ENCODE assay signal across 8 cellular contexts in the genomic region with DNA sequence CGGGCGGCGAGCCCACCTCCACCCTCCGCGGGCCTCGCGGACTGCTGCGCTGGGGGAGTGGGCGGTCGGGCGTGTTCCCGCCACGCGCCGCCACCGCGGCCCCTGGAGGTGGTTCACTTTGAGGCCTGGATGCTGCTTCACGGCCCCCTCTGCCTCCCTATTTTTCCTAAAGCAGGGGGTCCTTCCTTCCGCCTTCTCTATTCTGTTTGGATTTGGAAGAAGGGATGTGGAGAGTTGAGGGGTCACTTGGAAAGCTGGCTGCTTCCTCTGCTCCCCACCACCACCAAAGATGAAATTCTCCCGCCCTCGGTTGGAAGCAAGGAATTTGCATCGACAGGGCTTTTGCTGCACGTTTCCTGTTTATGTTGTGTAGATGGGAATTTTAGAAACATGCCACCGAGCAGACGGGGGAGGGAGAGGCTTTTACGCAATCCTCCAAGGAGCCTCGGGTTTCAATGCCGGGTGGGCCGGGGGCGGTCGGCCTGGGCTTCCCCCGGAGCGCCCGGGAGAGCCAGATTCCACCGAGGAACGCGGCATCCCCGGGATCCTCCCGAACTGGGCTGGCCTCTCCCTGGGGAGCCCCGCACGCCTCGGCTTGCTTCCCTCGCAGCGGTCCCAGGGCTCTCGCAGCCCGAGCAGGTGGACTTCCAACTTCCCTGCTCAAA. TPM values are rescaled to one million over a fixed set of nuclear protein-coding genes. Genes with fewer than 3 reads are reported as not detected.
DNase-seq lines count a peak whose midpoint lies in the region; ATAC-seq and TF ChIP-seq lines count a peak whose summit lies in the region.

No MANE protein-coding gene starts in this region.

- H3K4me2 ChIP-seq in mesenchymal stem cell (ENCODE audit: low read length, poor library complexity, severe bottlenecking): peak overlapping the region; percentile 98

- H3K4me3 Mint-ChIP-seq in activated CD4-positive, alpha-beta T cell treated with anti-CD3 and anti-CD28 coated beads, Interleukin-2, amount 10 ng/mL, durations not matched to agents 7 days and 5 days: peak overlapping the region; percentile 65

- H2BK15ac ChIP-seq in mesenchymal stem cell (ENCODE audit: low read depth, poor library complexity, severe bottlenecking): peak overlapping the region; percentile 98

- H4K91ac ChIP-seq in mesenchymal stem cell (ENCODE audit: low read length): peak overlapping the region; percentile 99

- POLR2A ChIA-PET in activated CD4-positive, alpha-beta T cell treated with anti-CD3 and anti-CD28 coated beads, Interleukin-2, amount 10 ng/mL, durations not matched to agents 7 days and 5 days (lab: Charles Lee): no interaction called here

- under 1% methylated on average over 37 of the region's 46 CpGs for WGBS in mesenchymal stem cell

- DNase-seq in activated CD4-positive, alpha-beta T cell treated with anti-CD3 and anti-CD28 coated beads, Interleukin-2, amount 10 ng/mL, durations not matched to agents 7 days and 5 days: no peak
- DNase-seq in activated CD4-positive, alpha-beta T cell treated with anti-CD3 and anti-CD28 coated beads for 4 hours: no peak
- DNase-seq in mesenchymal stem cell (peak; percentile 86), upper lobe of right lung (peak; percentile 69)
- no peak for DNase-seq in stimulated activated naive CD4-positive, alpha-beta T cell (lab: John Stamatoyannopoulos, UW)
- no peak for DNase-seq in activated CD8-positive, alpha-beta memory T cell treated with anti-CD3 and anti-CD28 coated beads, Interleukin-2, amount 50 U/mL, for 4 hours

- H3K4me3 ChIP-seq in endocrine pancreas (ENCODE audit: control insufficient read depth, insufficient read depth, low read length): peak overlapping the region; percentile 73
- peak overlapping the region; percentile 84 to 96 for H3K4me3 ChIP-seq in mesenchymal stem cell (ENCODE audit: insufficient read depth in 1 of 2, low read depth in 1 of 2, low read length in 2 of 2)
- H3K4me3 ChIP-seq in upper lobe of right lung: peak overlapping the region; percentile 76

- H2AFZ ChIP-seq in mesenchymal stem cell (ENCODE audit: low read depth, low read length): peak overlapping the region; percentile 76

- H3K36me3 Mint-ChIP-seq in activated CD4-positive, alpha-beta T cell treated with anti-CD3 and anti-CD28 coated beads, Interleukin-2, amount 10 ng/mL, durations not matched to agents 7 days and 5 days (ENCODE audit: low read depth): no peaks in the 10 kb centered on the region

- peak; percentile 4 for ATAC-seq in upper lobe of right lung

- peaks cover 9% of the 10 kb centered on the region for H3K79me1 ChIP-seq in mesenchymal stem cell (replicated peaks; ENCODE audit: low read length, poor library complexity, severe bottlenecking)

- no peaks in the 10 kb centered on the region for H3K9me3 ChIP-seq in endocrine pancreas (ENCODE audit: control insufficient read depth, low read length)
- H3K9me3 ChIP-seq in mesenchymal stem cell (ENCODE audit: control insufficient read depth, low read length): no peaks in the 10 kb centered on the region
- H3K9me3 ChIP-seq in upper lobe of right lung: no peaks in the 10 kb centered on the region

- no peak overlapping the region for H3K27ac Mint-ChIP-seq in activated CD4-positive, alpha-beta T cell treated with anti-CD3 and anti-CD28 coated beads, Interleukin-2, amount 10 ng/mL, durations not matched to agents 7 days and 5 days

- peaks cover 34% of the 10 kb centered on the region for H3K4me1 Mint-ChIP-seq in activated CD4-positive, alpha-beta T cell treated with anti-CD3 and anti-CD28 coated beads, Interleukin-2, amount 10 ng/mL, durations not matched to agents 7 days and 5 days

- TF ChIP-seq CTCF in upper lobe of right lung (IDR thresholded peaks at IDR 0.05): no peak

- CTCF ChIA-PET in activated CD4-positive, alpha-beta T cell treated with anti-CD3 and anti-CD28 coated beads, Interleukin-2, amount 10 ng/mL, durations not matched to agents 7 days and 5 days (lab: Charles Lee): interaction anchor here (0.5 to 4.6 kb wide), 4 partner anchors 10 to 66 kb away, joined by 3 to 22 read pairs (median 6); partner anchors contain the start of gene ADM

- H2BK12ac ChIP-seq in mesenchymal stem cell (ENCODE audit: low read length in 2 of 2): peak overlapping the region; percentile 75 to 99

- peak overlapping the region; percentile 89 for H3K9ac ChIP-seq in endocrine pancreas (ENCODE audit: control insufficient read depth, insufficient read depth, low read length)
- peak overlapping the region; percentile 97 for H3K9ac ChIP-seq in mesenchymal stem cell (ENCODE audit: low read length)

- peak; percentile 63 for TF ChIP-seq POLR2A in Raji (IDR thresholded peaks at IDR 0.05; ENCODE audit: insufficient read depth, low read depth, low read length)

- H2BK120ac ChIP-seq in mesenchymal stem cell (ENCODE audit: low read depth, low read length): peak overlapping the region; percentile 100

- H3K18ac ChIP-seq in mesenchymal stem cell (ENCODE audit: low read depth in 1 of 2, low read length in 2 of 2): peak overlapping the region; percentile 99

- H3K27me3 Mint-ChIP-seq in activated CD4-positive, alpha-beta T cell treated with anti-CD3 and anti-CD28 coated beads, Interleukin-2, amount 10 ng/mL, durations not matched to agents 7 days and 5 days: peaks cover 57% of the 10 kb centered on the region

- peak overlapping the region; percentile 99 to 100 for H3K4ac ChIP-seq in mesenchymal stem cell (ENCODE audit: low read depth in 1 of 2, low read length in 2 of 2)

- H3K23ac ChIP-seq in mesenchymal stem cell (ENCODE audit: low read length in 2 of 2): peak overlapping the region in 1 of 2 experiments; percentile 92

- H3K4me1 ChIP-seq in endocrine pancreas (ENCODE audit: control insufficient read depth, insufficient read depth, low read length): peaks cover 15% of the 10 kb centered on the region
- H3K4me1 ChIP-seq in mesenchymal stem cell (ENCODE audit: control insufficient read depth, insufficient read depth, low read depth, low read length): peaks cover 8% of the 10 kb centered on the region
- H3K4me1 ChIP-seq in upper lobe of right lung: peaks cover 31% of the 10 kb centered on the region

- peak overlapping the region; percentile 99 for H4K8ac ChIP-seq in mesenchymal stem cell (ENCODE audit: low read length)

- H2BK5ac ChIP-seq in mesenchymal stem cell (ENCODE audit: low read depth, low read length, poor library complexity, severe bottlenecking): peak overlapping the region; percentile 96

- H3K27ac ChIP-seq in mesenchymal stem cell (ENCODE audit: low read length, poor library complexity, severe bottlenecking) (peak overlapping the region; percentile 97), upper lobe of right lung (peak overlapping the region; percentile 87)

- no peaks in the 10 kb centered on the region for H3K36me3 ChIP-seq in endocrine pancreas (ENCODE audit: control insufficient read depth, insufficient read depth, low read length)
- peaks cover 9 to 21% of the 10 kb centered on the region in 2 experiments for H3K36me3 ChIP-seq in mesenchymal stem cell (ENCODE audit: control insufficient read depth in 1 of 2, insufficient read depth in 2 of 2, low read depth in 1 of 2, low read length in 2 of 2)
- no peaks in the 10 kb centered on the region for H3K36me3 ChIP-seq in upper lobe of right lung

- no peaks in the 10 kb centered on the region for H3K27me3 ChIP-seq in endocrine pancreas (ENCODE audit: control insufficient read depth, insufficient read depth, low read length)
- no peaks in the 10 kb centered on the region for H3K27me3 ChIP-seq in mesenchymal stem cell (ENCODE audit: control insufficient read depth in 1 of 2, insufficient read depth in 1 of 2, low read length in 2 of 2)
- H3K27me3 ChIP-seq in upper lobe of right lung: no peaks in the 10 kb centered on the region

- peak overlapping the region in 1 of 2 experiments; percentile 92 for H3K14ac ChIP-seq in mesenchymal stem cell (ENCODE audit: low read length in 2 of 2)

- H2AK5ac ChIP-seq in mesenchymal stem cell (ENCODE audit: low read length, severe bottlenecking): peak overlapping the region; percentile 94

- intact Hi-C loops in upper lobe of right lung (cut with DNase I): no loop called here

- H3K9me3 Mint-ChIP-seq in activated CD4-positive, alpha-beta T cell treated with anti-CD3 and anti-CD28 coated beads, Interleukin-2, amount 10 ng/mL, durations not matched to agents 7 days and 5 days: no peaks in the 10 kb centered on the region

RNA-seq across cellular contexts. Expression of gene SBF2, which starts 0.4 kb away (rescaled TPM):
- 1 to 10 TPM; 3.2 to 3.7 TPM for total RNA-seq in activated CD4-positive, alpha-beta T cell treated with anti-CD3 and anti-CD28 coated beads, Interleukin-2, amount 10 ng/mL, durations not matched to agents 7 days and 5 days
- 21.0 TPM for polyA plus RNA-seq in mesenchymal stem cell (2013, experiment 1 of 2)
- polyA plus RNA-seq in mesenchymal stem cell (2013, experiment 2 of 2): 20.2 TPM
- 38.5 TPM for total RNA-seq in upper lobe of right lung

RNA-seq across cellular contexts. Expression of gene ADM, which starts 10.5 kb away (rescaled TPM):
- total RNA-seq in activated CD4-positive, alpha-beta T cell treated with anti-CD3 and anti-CD28 coated beads, Interleukin-2, amount 10 ng/mL, durations not matched to agents 7 days and 5 days: under 1 TPM; 0.27 to 0.92 TPM
- polyA plus RNA-seq in mesenchymal stem cell (2013, experiment 1 of 2): 90.3 TPM
- polyA plus RNA-seq in mesenchymal stem cell (2013, experiment 2 of 2): 87.3 TPM
- total RNA-seq in upper lobe of right lung: 24.5 TPM

Comparison
In these comparisons a context has a peak if more than half of its experiments do, and no peak if none do; other contexts are left out.
1. DNase-seq: peak in mesenchymal stem cell (single experiment) and upper lobe of right lung (single experiment); none in activated CD4-positive, alpha-beta T cell treated with anti-CD3 and anti-CD28 coated beads, Interleukin-2, amount 10 ng/mL, durations not matched to agents 7 days and 5 days (single experiment), activated CD4-positive, alpha-beta T cell treated with anti-CD3 and anti-CD28 coated beads for 4 hours (0 of 2), stimulated activated naive CD4-positive, alpha-beta T cell (0 of 6) and activated CD8-positive, alpha-beta memory T cell treated with anti-CD3 and anti-CD28 coated beads, Interleukin-2, amount 50 U/mL, for 4 hours (single experiment).
2. RNA of gene ADM, which starts 10.5 kb away (total RNA-seq): 24.5 TPM in upper lobe of right lung (single experiment); 0.27 to 0.92 TPM in activated CD4-positive, alpha-beta T cell treated with anti-CD3 and anti-CD28 coated beads, Interleukin-2, amount 10 ng/mL, durations not matched to agents 7 days and 5 days; every median in the first group is over 10 times any median in the second.
3. Peak in every context shown above with its lines, with median percentiles within 50 percentile points of each other: H3K4me3 ChIP-seq.